19 cellular contexts compared by ENCODE assay signal in genomic region chr20:35866446-35867202, GRCh38.
DNase-seq lines count a peak whose midpoint lies in the region; ATAC-seq, FAIRE-seq and TF ChIP-seq lines count a peak whose summit lies in the region.
"Had no signal": no experiment of that assay in that cellular context is flagged by ENCODE, and none has a peak within 500 bp of the region (broad histone marks: within the 10 kb centered on the region; RNA-seq: fewer than 3 reads in every experiment).

No MANE protein-coding gene starts in this region.

- H4K8ac ChIP-seq in mesenchymal stem cell (ENCODE audit: low read length) = no peak overlapping the region

- H2BK12ac ChIP-seq in mesenchymal stem cell (ENCODE audit: low read length in 2 of 2) = no peak overlapping the region

- POLR2A ChIA-PET in A549 (lab: Yijun Ruan, JAX) = interaction anchor here (0.6 to 1.0 kb wide), 2 partner anchors 125 to 209 kb away, joined by 4 read pairs; partner anchors contain the start of gene RBM39

- CTCF ChIA-PET in A549 (lab: Yijun Ruan, JAX) = interaction anchor here (0.6 to 1.9 kb wide), 6 partner anchors 13 to 265 kb away, joined by 3 to 6 read pairs (median 4); partner anchors contain the start of gene SCAND1

- H3K4me1 ChIP-seq in A549 (peaks cover 30% of the 10 kb centered on the region), astrocyte (ENCODE audit: insufficient read depth, low read length) (peaks cover 12% of the 10 kb centered on the region), mesenchymal stem cell (ENCODE audit: control insufficient read depth, insufficient read depth, low read depth, low read length) (peaks cover 3% of the 10 kb centered on the region)

- no peaks in the 10 kb centered on the region for H3K27me3 Mint-ChIP-seq in astrocyte (ENCODE audit: low read depth, unreplicated experiment)

- H2BK5ac ChIP-seq in mesenchymal stem cell (ENCODE audit: low read depth, low read length, poor library complexity, severe bottlenecking) = no peak overlapping the region

- H2AFZ ChIP-seq in astrocyte (ENCODE audit: low read depth, low read length) = no peak overlapping the region
- no peak overlapping the region for H2AFZ ChIP-seq in mesenchymal stem cell (ENCODE audit: low read depth, low read length)

- no peak overlapping the region for H3K18ac ChIP-seq in mesenchymal stem cell (ENCODE audit: low read depth in 1 of 2, low read length in 2 of 2)

- FAIRE-seq in A549 (lab: Jason Lieb, UNC) (no peak), astrocyte (lab: Jason Lieb, UNC) (no peak)
- FAIRE-seq: colon, endothelial cell of umbilical vein, islet of Langerhans had no signal

- no peak for TF ChIP-seq RAD21 in A549 (conservative IDR thresholded peaks at IDR 0.05 in 1 of 2, IDR thresholded peaks at IDR 0.05 in 1 of 2)

- H3K36me3 ChIP-seq in astrocyte (ENCODE audit: insufficient read depth, low read length) (peaks cover 9% of the 10 kb centered on the region), mesenchymal stem cell (ENCODE audit: control insufficient read depth in 1 of 2, insufficient read depth in 2 of 2, low read depth in 1 of 2, low read length in 2 of 2) (peaks cover 0 to 26% of the 10 kb centered on the region in 2 experiments)

- peaks cover 4% of the 10 kb centered on the region for H3K36me3 Mint-ChIP-seq in astrocyte (ENCODE audit: low read depth, unreplicated experiment)

- TF ChIP-seq CTCF in A549 (IDR thresholded peaks at IDR 0.05) (no peak), astrocyte (IDR thresholded peaks at IDR 0.05; ENCODE audit: insufficient read depth, low read depth, low read length) (no peak)

- no peak for DNase-seq in A549 (ENCODE audit: low read depth in 1 of 2, low spot score in 1 of 2)
- DNase-seq in COLO829 (ENCODE audit: low spot score) = peak; percentile 26
- DNase-seq in astrocyte (ENCODE audit: low read depth) = peak; percentile 87
- peak; percentile 42 for DNase-seq in mesenchymal stem cell
- DNase-seq in cerebellar nuclear complex (lab: John Stamatoyannopoulos, UW) = no peak
- no peak for DNase-seq in HT-29 (ENCODE audit: low spot score)
- DNase-seq: activated CD4-positive, alpha-beta T cell treated with anti-CD3 and anti-CD28 coated beads for 4 hours; HCEC 1CT; heart right ventricle; NCI-H1694; NCI-H446 treated with DMSO at 0.1 percent for 48 hours; SHP77 treated with DMSO at 0.1 percent for 48 hours; T-helper 9 cell had no signal

- no peaks in the 10 kb centered on the region for H3K9me3 Mint-ChIP-seq in astrocyte (ENCODE audit: unreplicated experiment)

- H3K4ac ChIP-seq in mesenchymal stem cell (ENCODE audit: low read depth in 1 of 2, low read length in 2 of 2) = no peak overlapping the region

- H3K23ac ChIP-seq in mesenchymal stem cell (ENCODE audit: low read length in 2 of 2) = no peak overlapping the region

- H3K4me3 ChIP-seq in A549 (no peak overlapping the region), astrocyte (ENCODE audit: insufficient read depth, low read depth, low read length) (no peak overlapping the region), mesenchymal stem cell (ENCODE audit: insufficient read depth in 1 of 2, low read depth in 1 of 2, low read length in 2 of 2) (no peak overlapping the region)
- H3K4me3 ChIP-seq: heart right ventricle, lung had no signal

- peaks cover 19% of the 10 kb centered on the region for H3K4me1 Mint-ChIP-seq in astrocyte (ENCODE audit: low read depth, unreplicated experiment)

- H3K9me3 ChIP-seq in A549 (no peaks in the 10 kb centered on the region), astrocyte (ENCODE audit: insufficient read depth, low read depth, low read length) (no peaks in the 10 kb centered on the region), mesenchymal stem cell (ENCODE audit: control insufficient read depth, low read length) (no peaks in the 10 kb centered on the region)
- H3K9me3 ChIP-seq: heart right ventricle had no signal

- TF ChIP-seq EP300 in A549 (IDR thresholded peaks at IDR 0.05) = peak in 1 of 2 experiments; percentile 32; a peak in 1 of 5 replicates

- H3K27ac ChIP-seq in A549 (peak overlapping the region; percentile 57 to 62; a peak in 5 of 6 replicates), astrocyte (ENCODE audit: low read depth, low read length) (peak overlapping the region; percentile 82), mesenchymal stem cell (ENCODE audit: low read length, poor library complexity, severe bottlenecking) (peak overlapping the region; percentile 57)
- H3K27ac ChIP-seq: heart right ventricle had no signal

- H3K27me3 ChIP-seq in astrocyte (ENCODE audit: insufficient read depth, low read length) (no peaks in the 10 kb centered on the region), mesenchymal stem cell (ENCODE audit: control insufficient read depth in 1 of 2, insufficient read depth in 1 of 2, low read length in 2 of 2) (no peaks in the 10 kb centered on the region)
- H3K27me3 ChIP-seq: heart right ventricle had no signal

- H2BK120ac ChIP-seq in mesenchymal stem cell (ENCODE audit: low read depth, low read length) = no peak overlapping the region

- 54% methylated on average over 1 of the region's 1 CpG for WGBS in A549 (ENCODE audit: missing lambda C conversion rate)
- no CpG with 5 or more reads among the region's 1 CpG for WGBS in mesenchymal stem cell

- no peak overlapping the region for H3K14ac ChIP-seq in mesenchymal stem cell (ENCODE audit: low read length in 2 of 2)

- H3K27ac Mint-ChIP-seq in astrocyte (ENCODE audit: unreplicated experiment) = peak overlapping the region; percentile 62

- H3K9ac ChIP-seq in astrocyte (ENCODE audit: low read length) = peak overlapping the region; percentile 48
- no peak overlapping the region for H3K9ac ChIP-seq in mesenchymal stem cell (ENCODE audit: low read length)

- no peak for TF ChIP-seq POLR2A in A549 (IDR thresholded peaks at IDR 0.05; ENCODE audit: low read length)

- ATAC-seq in A549 = no peak
- no peak for ATAC-seq in HG03565 (IDR thresholded peaks at IDR 0.05; ENCODE audit: unreplicated experiment)
- no peak for ATAC-seq in GM18517 (IDR thresholded peaks at IDR 0.05; ENCODE audit: unreplicated experiment)
- ATAC-seq: heart right ventricle had no signal

- no peak overlapping the region for H2BK15ac ChIP-seq in mesenchymal stem cell (ENCODE audit: low read depth, poor library complexity, severe bottlenecking)

- H3K4me3 Mint-ChIP-seq in astrocyte (ENCODE audit: unreplicated experiment) = peak overlapping the region; percentile 68

- H4K91ac ChIP-seq in mesenchymal stem cell (ENCODE audit: low read length) = no peak overlapping the region

- H3K79me2 ChIP-seq in astrocyte (ENCODE audit: insufficient read depth, low read length) = peaks cover 3% of the 10 kb centered on the region

- H3K79me1 ChIP-seq in mesenchymal stem cell (replicated peaks; ENCODE audit: low read length, poor library complexity, severe bottlenecking) = peaks cover 10% of the 10 kb centered on the region

- H4K20me1 ChIP-seq in astrocyte (ENCODE audit: insufficient read depth, low read length) = no peaks in the 10 kb centered on the region

- no peak overlapping the region for H2AK5ac ChIP-seq in mesenchymal stem cell (ENCODE audit: low read length, severe bottlenecking)

- H3K4me2 ChIP-seq in A549 (0 out of 3 replicates have a peak overlapping the region, but pooled peaks have one; percentile 2), astrocyte (ENCODE audit: low read length) (no peak overlapping the region), mesenchymal stem cell (ENCODE audit: low read length, poor library complexity, severe bottlenecking) (no peak overlapping the region)

TF ChIP-seq in A549, 52 proteins besides CTCF, POLR2A, EP300 and RAD21:
- TF ChIP-seq HOXB5 (CRISPR knock-in tag; IDR thresholded peaks at IDR 0.05) = no peak
- no peak for TF ChIP-seq FOXS1 (CRISPR knock-in tag; IDR thresholded peaks at IDR 0.05)
- TF ChIP-seq FOSL2 (IDR thresholded peaks at IDR 0.05) = no peak
- TF ChIP-seq FOSL2 (CRISPR knock-in tag; IDR thresholded peaks at IDR 0.05) = no peak
- no peak for TF ChIP-seq ZFP36 (IDR thresholded peaks at IDR 0.05; ENCODE audit: borderline replicate concordance, partially characterized antibody)
- no peak for TF ChIP-seq RARB (CRISPR knock-in tag; IDR thresholded peaks at IDR 0.05)
- no peak for TF ChIP-seq HOXB13 (CRISPR knock-in tag; IDR thresholded peaks at IDR 0.05; ENCODE audit: low read depth)
- TF ChIP-seq HES2 (IDR thresholded peaks at IDR 0.05) = no peak
- no peak for TF ChIP-seq HDAC2 (IDR thresholded peaks at IDR 0.05)
- TF ChIP-seq CBX2 (IDR thresholded peaks at IDR 0.05; ENCODE audit: borderline replicate concordance, low read depth) = no peak
- TF ChIP-seq, protein P1, sequence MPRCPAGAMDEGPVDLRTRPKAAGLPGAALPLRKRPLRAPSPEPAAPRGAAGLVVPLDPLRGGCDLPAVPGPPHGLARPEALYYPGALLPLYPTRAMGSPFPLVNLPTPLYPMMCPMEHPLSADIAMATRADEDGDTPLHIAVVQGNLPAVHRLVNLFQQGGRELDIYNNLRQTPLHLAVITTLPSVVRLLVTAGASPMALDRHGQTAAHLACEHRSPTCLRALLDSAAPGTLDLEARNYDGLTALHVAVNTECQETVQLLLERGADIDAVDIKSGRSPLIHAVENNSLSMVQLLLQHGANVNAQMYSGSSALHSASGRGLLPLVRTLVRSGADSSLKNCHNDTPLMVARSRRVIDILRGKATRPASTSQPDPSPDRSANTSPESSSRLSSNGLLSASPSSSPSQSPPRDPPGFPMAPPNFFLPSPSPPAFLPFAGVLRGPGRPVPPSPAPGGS (IDR thresholded peaks at IDR 0.05) = no peak
- TF ChIP-seq EHMT2 (IDR thresholded peaks at IDR 0.05; ENCODE audit: low read depth) = no peak
- TF ChIP-seq, protein P2, sequence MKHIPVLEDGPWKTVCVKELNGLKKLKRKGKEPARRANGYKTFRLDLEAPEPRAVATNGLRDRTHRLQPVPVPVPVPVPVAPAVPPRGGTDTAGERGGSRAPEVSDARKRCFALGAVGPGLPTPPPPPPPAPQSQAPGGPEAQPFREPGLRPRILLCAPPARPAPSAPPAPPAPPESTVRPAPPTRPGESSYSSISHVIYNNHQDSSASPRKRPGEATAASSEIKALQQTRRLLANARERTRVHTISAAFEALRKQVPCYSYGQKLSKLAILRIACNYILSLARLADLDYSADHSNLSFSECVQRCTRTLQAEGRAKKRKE (CRISPR knock-in tag; IDR thresholded peaks at IDR 0.05; ENCODE audit: low read depth) = no peak
- TF ChIP-seq, protein P3, sequence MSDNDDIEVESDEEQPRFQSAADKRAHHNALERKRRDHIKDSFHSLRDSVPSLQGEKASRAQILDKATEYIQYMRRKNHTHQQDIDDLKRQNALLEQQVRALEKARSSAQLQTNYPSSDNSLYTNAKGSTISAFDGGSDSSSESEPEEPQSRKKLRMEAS (IDR thresholded peaks at IDR 0.05) = no peak
TF ChIP-seq in A549: peak in this region for 0.

Comparison
In these comparisons a context has a peak if more than half of its experiments do, and no peak if none do; other contexts are left out.
1. DNase-seq: peak in COLO829 (single experiment), astrocyte (single experiment) and mesenchymal stem cell (single experiment); none in A549 (0 of 2), cerebellar nuclear complex (0 of 2) and HT-29 (single experiment).
2. Peak in every context shown above with its lines, with median percentiles within 50 percentile points of each other: H3K27ac ChIP-seq.